Comparison of ENCODE assay signal across 18 cellular contexts in genomic region chr2:119339562-119339923, GRCh38. TPM values are rescaled to one million over a fixed set of nuclear protein-coding genes. Genes with fewer than 3 reads are reported as not detected.
DNase-seq lines count a peak whose midpoint lies in the region; ATAC-seq and TF ChIP-seq lines count a peak whose summit lies in the region.
"Had no signal": no experiment of that assay in that cellular context is flagged by ENCODE, and none has a peak within 500 bp of the region (broad histone marks: within the 10 kb centered on the region; RNA-seq: fewer than 3 reads in every experiment).

No MANE protein-coding gene starts in this region.

- H3K27me3 Mint-ChIP-seq in activated T-cell treated with anti-CD3 and anti-CD28 coated beads, Interleukin-2, amount 50 U/mL, for 72 hours (ENCODE audit: low read depth): no peaks in the 10 kb centered on the region
- no peaks in the 10 kb centered on the region for H3K27me3 Mint-ChIP-seq in activated CD8-positive, alpha-beta T cell treated with anti-CD3 and anti-CD28 coated beads for 36 hours
- H3K27me3 Mint-ChIP-seq: progenitor cell of endocrine pancreas had no signal

- no peaks in the 10 kb centered on the region for H3K9me3 Mint-ChIP-seq in activated T-cell treated with anti-CD3 and anti-CD28 coated beads, Interleukin-2, amount 50 U/mL, for 72 hours
- no peaks in the 10 kb centered on the region for H3K9me3 Mint-ChIP-seq in activated CD8-positive, alpha-beta T cell treated with anti-CD3 and anti-CD28 coated beads for 36 hours
- no peaks in the 10 kb centered on the region for H3K9me3 Mint-ChIP-seq in stimulated activated effector memory CD8-positive, alpha-beta T cell treated with anti-CD3 and anti-CD28 coated beads, Interleukin-12 subunit alpha, Interleukin-12 subunit beta, amount 100 ng/mL, for 72 hours
- H3K9me3 Mint-ChIP-seq: neural crest cell had no signal

- TF ChIP-seq CTCF in activated CD8-positive, alpha-beta T cell treated with anti-CD3 and anti-CD28 coated beads for 36 hours (IDR thresholded peaks at IDR 0.05): no peak

- DNase-seq in activated T-cell treated with anti-CD3 and anti-CD28 coated beads, Interleukin-2, amount 50 U/mL, for 72 hours: no peak
- no peak for DNase-seq in activated T-cell treated with anti-CD3 and anti-CD28 coated beads for 4 hours
- DNase-seq in activated CD8-positive, alpha-beta T cell treated with anti-CD3 and anti-CD28 coated beads for 36 hours: no peak
- no peak for DNase-seq in stimulated activated effector memory CD8-positive, alpha-beta T cell treated with anti-CD3 and anti-CD28 coated beads, Interleukin-12 subunit alpha, Interleukin-12 subunit beta, amount 100 ng/mL, for 72 hours (ENCODE audit: low spot score in 2 of 2)
- no peak for DNase-seq in stimulated activated CD4-positive, alpha-beta T cell treated with anti-CD3 and anti-CD28 coated beads, Interleukin-4, amount 100 ng/mL, for 24 hours
- no peak for DNase-seq in stimulated activated naive CD4-positive, alpha-beta T cell (lab: John Stamatoyannopoulos, UW)
- DNase-seq: activated CD4-positive, CD25-positive, alpha-beta regulatory T cell treated with anti-CD3 and anti-CD28 coated beads, Interleukin-2, amount 50 U/mL, for 72 hours; anterior cingulate cortex; C1 segment of cervical spinal cord; DMS153; effector CD8-positive, alpha-beta T cell; left cardiac atrium; NCI-H1436; NCI-H82 had no signal

- ATAC-seq in activated T-cell treated with anti-CD3 and anti-CD28 coated beads, Interleukin-2, amount 50 U/mL, for 72 hours (replicated peaks in 1 of 2): no peak
- ATAC-seq in HG03045 (IDR thresholded peaks at IDR 0.05; ENCODE audit: unreplicated experiment) (peak; percentile 30), HG03469 (IDR thresholded peaks at IDR 0.05; ENCODE audit: unreplicated experiment) (no peak)
- peak; percentile 34 for ATAC-seq in activated CD8-positive, alpha-beta T cell treated with anti-CD3 and anti-CD28 coated beads for 36 hours
- ATAC-seq in stimulated activated effector memory CD8-positive, alpha-beta T cell treated with anti-CD3 and anti-CD28 coated beads, Interleukin-12 subunit alpha, Interleukin-12 subunit beta, amount 100 ng/mL, for 72 hours: no peak

- H3K27ac Mint-ChIP-seq in activated T-cell treated with anti-CD3 and anti-CD28 coated beads, Interleukin-2, amount 50 U/mL, for 72 hours: peak overlapping the region; percentile 13
- H3K27ac Mint-ChIP-seq in activated CD8-positive, alpha-beta T cell treated with anti-CD3 and anti-CD28 coated beads for 36 hours: no peak overlapping the region
- peak overlapping the region; percentile 86 for H3K27ac Mint-ChIP-seq in stimulated activated effector memory CD8-positive, alpha-beta T cell treated with anti-CD3 and anti-CD28 coated beads, Interleukin-12 subunit alpha, Interleukin-12 subunit beta, amount 100 ng/mL, for 72 hours
- H3K27ac Mint-ChIP-seq: progenitor cell of endocrine pancreas had no signal

- no peaks in the 10 kb centered on the region for H3K36me3 Mint-ChIP-seq in activated T-cell treated with anti-CD3 and anti-CD28 coated beads, Interleukin-2, amount 50 U/mL, for 72 hours (ENCODE audit: insufficient read depth in 2 of 2)
- peaks cover 3% of the 10 kb centered on the region for H3K36me3 Mint-ChIP-seq in activated CD8-positive, alpha-beta T cell treated with anti-CD3 and anti-CD28 coated beads for 36 hours (ENCODE audit: low read depth)
- H3K36me3 Mint-ChIP-seq in stimulated activated effector memory CD8-positive, alpha-beta T cell treated with anti-CD3 and anti-CD28 coated beads, Interleukin-12 subunit alpha, Interleukin-12 subunit beta, amount 100 ng/mL, for 72 hours: no peaks in the 10 kb centered on the region

- H3K4me3 Mint-ChIP-seq in activated T-cell treated with anti-CD3 and anti-CD28 coated beads, Interleukin-2, amount 50 U/mL, for 72 hours: no peak overlapping the region
- no peak overlapping the region for H3K4me3 Mint-ChIP-seq in activated CD8-positive, alpha-beta T cell treated with anti-CD3 and anti-CD28 coated beads for 36 hours
- H3K4me3 Mint-ChIP-seq in stimulated activated effector memory CD8-positive, alpha-beta T cell treated with anti-CD3 and anti-CD28 coated beads, Interleukin-12 subunit alpha, Interleukin-12 subunit beta, amount 100 ng/mL, for 72 hours: peak overlapping the region; percentile 26
- H3K4me3 Mint-ChIP-seq: neural crest cell had no signal

- CTCF ChIA-PET in activated CD8-positive, alpha-beta T cell treated with anti-CD3 and anti-CD28 coated beads for 36 hours (lab: Charles Lee): no interaction called here

- H3K4me1 Mint-ChIP-seq in activated T-cell treated with anti-CD3 and anti-CD28 coated beads, Interleukin-2, amount 50 U/mL, for 72 hours (ENCODE audit: low read depth): peaks cover 18% of the 10 kb centered on the region
- peaks cover 18% of the 10 kb centered on the region for H3K4me1 Mint-ChIP-seq in activated CD8-positive, alpha-beta T cell treated with anti-CD3 and anti-CD28 coated beads for 36 hours (ENCODE audit: low read depth)
- peaks cover 19% of the 10 kb centered on the region for H3K4me1 Mint-ChIP-seq in stimulated activated effector memory CD8-positive, alpha-beta T cell treated with anti-CD3 and anti-CD28 coated beads, Interleukin-12 subunit alpha, Interleukin-12 subunit beta, amount 100 ng/mL, for 72 hours
- H3K4me1 Mint-ChIP-seq: neural crest cell had no signal

- intact Hi-C loops in activated CD8-positive, alpha-beta T cell treated with anti-CD3 and anti-CD28 coated beads for 36 hours (cut with micrococcal nuclease): no loop called here

- POLR2A ChIA-PET in activated CD8-positive, alpha-beta T cell treated with anti-CD3 and anti-CD28 coated beads for 36 hours (lab: Charles Lee): interaction anchor here (2.2 kb wide), 1 partner anchor 28 kb away, joined by 7 read pairs; the partner anchor contains the start of gene DBI

RNA-seq across cellular contexts. Expression of gene C2orf76, which starts 27.1 kb away (rescaled TPM):
- total RNA-seq in activated T-cell treated with anti-CD3 and anti-CD28 coated beads, Interleukin-2, amount 50 U/mL, for 72 hours: 10 to 100 TPM; 13.1 to 15.3 TPM
- 10 to 100 TPM in 1 of 2 experiments, 1 to 10 TPM in 1; 9.6 to 11.5 TPM for total RNA-seq in activated CD8-positive, alpha-beta T cell treated with anti-CD3 and anti-CD28 coated beads for 36 hours

RNA-seq across cellular contexts. Expression of gene DBI, which starts 27.2 kb away (rescaled TPM):
- total RNA-seq in activated T-cell treated with anti-CD3 and anti-CD28 coated beads, Interleukin-2, amount 50 U/mL, for 72 hours: 10 to 100 TPM; 58.7 to 80.6 TPM
- total RNA-seq in activated CD8-positive, alpha-beta T cell treated with anti-CD3 and anti-CD28 coated beads for 36 hours: 100 to 1,000 TPM; 142 to 143 TPM

Comparison
In these comparisons a context has a peak if more than half of its experiments do, and no peak if none do; other contexts are left out.
1. ATAC-seq: peak in HG03045 (single experiment) and activated CD8-positive, alpha-beta T cell treated with anti-CD3 and anti-CD28 coated beads for 36 hours (single experiment); none in activated T-cell treated with anti-CD3 and anti-CD28 coated beads, Interleukin-2, amount 50 U/mL, for 72 hours (0 of 2), stimulated activated effector memory CD8-positive, alpha-beta T cell treated with anti-CD3 and anti-CD28 coated beads, Interleukin-12 subunit alpha, Interleukin-12 subunit beta, amount 100 ng/mL, for 72 hours (single experiment) and HG03469 (single experiment).